28 cellular contexts compared by ENCODE assay signal in the genomic region with DNA sequence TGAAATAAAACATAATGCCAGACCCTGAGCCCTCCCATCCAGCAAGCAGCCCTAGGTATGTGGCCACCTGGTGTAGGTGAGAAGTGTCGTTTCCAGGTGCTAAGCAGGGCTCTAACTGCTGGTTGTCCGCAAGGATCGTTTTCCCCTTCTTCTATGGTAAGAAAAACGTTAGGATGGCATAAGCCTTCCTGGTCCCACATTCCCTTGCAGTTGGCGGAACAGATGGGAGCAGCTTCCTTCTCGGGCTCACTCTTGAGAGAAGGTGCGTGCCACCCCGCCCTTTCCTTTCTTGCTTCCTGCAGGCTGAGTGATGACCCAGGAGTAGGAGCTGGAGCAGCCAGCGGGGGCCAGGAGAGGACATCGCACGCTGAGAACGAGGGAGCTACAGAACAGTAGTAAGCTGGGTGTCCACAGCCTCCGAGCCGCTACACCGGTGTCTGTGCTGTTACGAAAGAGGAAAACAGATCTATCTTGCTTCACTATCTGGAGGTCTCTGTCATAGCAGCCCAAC.
A peak's percentile ranks its signal among the peaks of the same experiment; 100 is the strongest.
DNase-seq lines count a peak whose midpoint lies in the region; ATAC-seq, FAIRE-seq and TF ChIP-seq lines count a peak whose summit lies in the region.
"Had no signal": no experiment of that assay in that cellular context is flagged by ENCODE, and none has a peak within 500 bp of the region (broad histone marks: within the 10 kb centered on the region; RNA-seq: fewer than 3 reads in every experiment).

No MANE protein-coding gene starts in this region.

- H3K4me2 ChIP-seq in osteoblast (ENCODE audit: insufficient read depth, low read length) = no peak overlapping the region
- H3K4me2 ChIP-seq: KMS-11 had no signal

- no peak for FAIRE-seq in pancreas (lab: Jason Lieb, UNC)
- FAIRE-seq: GM18507 had no signal

- no peaks in the 10 kb centered on the region for H4K20me1 ChIP-seq in osteoblast (ENCODE audit: insufficient read depth, low read length)

- H3K4me3 ChIP-seq in NB4 (ENCODE audit: low read depth, low read length) (peak overlapping the region; percentile 3), osteoblast (ENCODE audit: insufficient read depth, low read length) (no peak overlapping the region), pancreas (no peak overlapping the region)
- H3K4me3 ChIP-seq: ascending aorta, SK-N-MC, testis had no signal

- no peak for ATAC-seq in pancreas

- 54 to 66% methylated on average over 16 of the region's 16 CpGs for WGBS in pancreas, 2 donors

- TF ChIP-seq CTCF in NB4 (IDR thresholded peaks at IDR 0.05; ENCODE audit: low read depth, low read length) = no peak
- TF ChIP-seq CTCF in osteoblast (IDR thresholded peaks at IDR 0.05; ENCODE audit: extremely low read depth, low read depth, low read length) = no peak
- no peak for TF ChIP-seq CTCF in pancreas (IDR thresholded peaks at IDR 0.05)

- H3K4me1 ChIP-seq in osteoblast (ENCODE audit: insufficient read depth, low read length) (no peaks in the 10 kb centered on the region), pancreas (no peaks in the 10 kb centered on the region)
- H3K4me1 ChIP-seq: ascending aorta, testis had no signal

- H3K36me3 ChIP-seq in osteoblast (ENCODE audit: insufficient read depth, low read length) (no peaks in the 10 kb centered on the region), pancreas (no peaks in the 10 kb centered on the region)
- H3K36me3 ChIP-seq: ascending aorta had no signal

- no peaks in the 10 kb centered on the region for H3K79me2 ChIP-seq in osteoblast (ENCODE audit: insufficient read depth, low read length)

- peak; percentile 21 for DNase-seq in ELF-1 (ENCODE audit: low read depth, low spot score)
- peak; percentile 85 for DNase-seq in NB4 (ENCODE audit: low read depth)
- peak; percentile 35 for DNase-seq in cerebellar cortex (ENCODE audit: low spot score)
- DNase-seq in osteoblast (ENCODE audit: insufficient read length, low spot score, missing footprints) = peak; percentile 46
- DNase-seq in cortex of kidney (lab: John Stamatoyannopoulos, UW) = no peak
- DNase-seq in pancreas = no peak
- DNase-seq in GF-D8 (lab: John Stamatoyannopoulos, UW) = no peak
- no peak for DNase-seq in UCSD-AML1 (lab: John Stamatoyannopoulos, UW; ENCODE audit: unreplicated experiment)
- DNase-seq: activated CD4-positive, alpha-beta memory T cell treated with anti-CD3 and anti-CD28 coated beads for 36 hours; activated CD4-positive, CD25-positive, alpha-beta regulatory T cell; activated effector memory CD4-positive, alpha-beta T cell treated with Interleukin-2 at 50 U/mL for 16 hours; activated naive CD8-positive, alpha-beta T cell treated with anti-CD3 and anti-CD28 coated beads for 36 hours; caudate nucleus; GDM1; left cardiac atrium; mesendoderm; naive B cell; NCI-H1048; NCI-H1694 treated with DMSO at 0.1 percent for 48 hours; NCI-H524 treated with DMSO at 0.1 percent for 48 hours; retina; stimulated activated CD4-positive, alpha-beta T cell treated with anti-CD3 and anti-CD28 coated beads, Interleukin-12 subunit alpha, Interleukin-12 subunit beta, amount 100 ng/mL, for 4 hours; stimulated activated naive CD4-positive, alpha-beta T cell treated with Interleukin-2 at 50 U/mL for 16 hours; testis had no signal

- H2AFZ ChIP-seq in osteoblast (ENCODE audit: low read length) = no peak overlapping the region

- H3K9me3 ChIP-seq in osteoblast (ENCODE audit: low read depth, low read length) (no peaks in the 10 kb centered on the region), pancreas (no peaks in the 10 kb centered on the region)
- H3K9me3 ChIP-seq: ascending aorta, testis had no signal

- H3K27me3 ChIP-seq in osteoblast (ENCODE audit: insufficient read depth, low read length) = no peaks in the 10 kb centered on the region
- no peaks in the 10 kb centered on the region for H3K27me3 ChIP-seq in pancreas
- H3K27me3 ChIP-seq: ascending aorta, testis had no signal

- TF ChIP-seq POLR2A in NB4 (IDR thresholded peaks at IDR 0.05; ENCODE audit: extremely low read depth, insufficient read length) = no peak

- H3K27ac ChIP-seq in osteoblast (ENCODE audit: low read depth, low read length) (no peak overlapping the region), pancreas (no peak overlapping the region)
- H3K27ac ChIP-seq: ascending aorta, KMS-11, SK-N-MC, testis had no signal

- intact Hi-C loops in pancreas (cut with DNase I) = no loop called here

Comparison
In these comparisons a context has a peak if more than half of its experiments do, and no peak if none do; other contexts are left out.
1. DNase-seq: peak in ELF-1 (single experiment), NB4 (single experiment), cerebellar cortex (single experiment) and osteoblast (single experiment); none in cortex of kidney (single experiment), pancreas (0 of 6), GF-D8 (single experiment) and UCSD-AML1 (single experiment).